In the genomic region with DNA sequence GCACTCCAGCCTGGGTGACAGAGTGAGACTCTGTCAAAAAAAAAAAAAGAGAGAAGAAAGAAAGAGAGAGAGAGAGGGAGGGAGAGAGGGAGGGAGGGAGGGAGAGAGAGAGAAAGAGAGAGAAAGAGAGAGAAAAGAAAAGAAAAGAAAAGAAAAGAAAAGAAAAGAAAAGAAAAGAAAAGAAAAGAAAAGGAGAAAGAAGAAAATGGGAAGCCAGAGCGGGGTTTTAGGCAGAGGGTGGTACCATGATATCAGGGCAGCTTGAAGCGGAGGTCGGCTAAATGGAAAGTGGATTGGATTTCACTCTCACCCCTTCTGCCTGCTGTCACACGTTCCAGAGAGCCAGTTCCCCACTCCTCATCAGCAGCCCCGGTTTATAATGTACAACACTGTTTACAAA, we compare ENCODE assay signal across 18 cellular contexts. TPM values are rescaled to one million over a fixed set of nuclear protein-coding genes. Genes with fewer than 3 reads are reported as not detected.
DNase-seq lines count a peak whose midpoint lies in the region; ATAC-seq, FAIRE-seq and TF ChIP-seq lines count a peak whose summit lies in the region.
"Had no signal": no experiment of that assay in that cellular context is flagged by ENCODE, and none has a peak within 500 bp of the region (broad histone marks: within the 10 kb centered on the region; RNA-seq: fewer than 3 reads in every experiment).

No MANE protein-coding gene starts in this region.

- no peak overlapping the region for H3K4me3 ChIP-seq in K562
- H3K4me3 ChIP-seq: sigmoid colon, SK-N-MC had no signal

- H3K27ac ChIP-seq in K562 (ENCODE audit: extremely low read depth, low read depth, low read length) = no peak overlapping the region
- H3K27ac ChIP-seq: SK-N-MC had no signal

- peaks cover 17 to 40% of the 10 kb centered on the region in 2 experiments for H3K27me3 ChIP-seq in K562 (ENCODE audit: control insufficient read depth in 2 of 2, insufficient read depth in 2 of 2, low read length in 2 of 2)
- H3K27me3 ChIP-seq: sigmoid colon had no signal

- H3K9me1 ChIP-seq in K562 (ENCODE audit: control insufficient read depth, insufficient read depth, low read length) = no peaks in the 10 kb centered on the region

- H3K79me2 ChIP-seq in K562 (ENCODE audit: control insufficient read depth, insufficient read depth, low read length) = no peaks in the 10 kb centered on the region

- no peaks in the 10 kb centered on the region for H4K20me1 ChIP-seq in K562 (replicated peaks; ENCODE audit: control insufficient read depth, insufficient read depth, low read length)

- H3K9ac ChIP-seq in K562 (ENCODE audit: insufficient read depth in 1 of 2, low read depth in 2 of 2, low read length in 2 of 2) = no peak overlapping the region

- peak overlapping the region; percentile 41 for H3K27ac Mint-ChIP-seq in T-helper 1 cell treated with Interleukin-12 subunit alpha and Interleukin-12 subunit beta and Interleukin-4 antibody, amounts not matched to agents 30 μg/mL and 1 μg/mL, for 36 hours
- H3K27ac Mint-ChIP-seq in IgD-negative memory B cell (peak overlapping the region in 1 of 3 donors; percentile 90), osteocyte (ENCODE audit: unreplicated experiment) (peak overlapping the region; percentile 20)
- H3K27ac Mint-ChIP-seq: brain, WTC11 had no signal

- no peak for TF ChIP-seq EP300 in K562 (IDR thresholded peaks at IDR 0.05; ENCODE audit: low read length)

- DNase-seq in T-helper 1 cell (no peak), K562 (ENCODE audit: extremely low read depth in 1 of 4, low spot score in 3 of 4) (no peak), osteocyte (ENCODE audit: extremely low spot score, unreplicated experiment) (no peak), H54 (ENCODE audit: insufficient read length, low spot score) (no peak), kidney glomerular epithelial cell (lab: John Stamatoyannopoulos, UW) (no peak)
- DNase-seq in activated effector memory CD4-positive, alpha-beta T cell treated with anti-CD3 and anti-CD28 coated beads, Interleukin-2, amount 50 U/mL, for 16 hours = no peak
- DNase-seq: left ventricle myocardium superior; sigmoid colon; stimulated activated CD4-positive, alpha-beta T cell treated with anti-CD3 and anti-CD28 coated beads, Interleukin-4, amount 100 ng/mL, for 1 hour had no signal

- H3K36me3 ChIP-seq in K562 (ENCODE audit: control insufficient read depth, insufficient read depth, low read length) = no peaks in the 10 kb centered on the region

- no peak for TF ChIP-seq POLR2A in K562 (conservative IDR thresholded peaks at IDR 0.05)
- TF ChIP-seq POLR2A in H54 (IDR thresholded peaks at IDR 0.05; ENCODE audit: low read depth, low read length) = no peak

- no peaks in the 10 kb centered on the region for H3K9me3 Mint-ChIP-seq in T-helper 1 cell treated with Interleukin-12 subunit alpha and Interleukin-12 subunit beta and Interleukin-4 antibody, amounts not matched to agents 30 μg/mL and 1 μg/mL, for 36 hours
- H3K9me3 Mint-ChIP-seq in IgD-negative memory B cell (no peaks in the 10 kb centered on the region), osteocyte (ENCODE audit: unreplicated experiment) (no peaks in the 10 kb centered on the region)
- H3K9me3 Mint-ChIP-seq: WTC11 had no signal

- TF ChIP-seq CTCF in K562 (IDR thresholded peaks at IDR 0.05 in 2 of 3, conservative IDR thresholded peaks at IDR 0.05 in 1 of 3; ENCODE audit: insufficient read depth in 2 of 3, low read depth in 1 of 3, low read length in 3 of 3) = no peak
- no peak for TF ChIP-seq CTCF in osteocyte (IDR thresholded peaks at IDR 0.05)

- no peak for FAIRE-seq in K562 (lab: Jason Lieb, UNC)
- no peak for FAIRE-seq in H54 (lab: Jason Lieb, UNC)
- FAIRE-seq: D721Med had no signal

- no peaks in the 10 kb centered on the region for H3K9me3 ChIP-seq in K562 (replicated peaks; ENCODE audit: control insufficient read depth, insufficient read depth, low read depth, low read length)
- H3K9me3 ChIP-seq: sigmoid colon had no signal

- ATAC-seq in K562 = no peak
- ATAC-seq: left ventricle myocardium superior, WTC11 had no signal

- peaks cover 7% of the 10 kb centered on the region for H3K36me3 Mint-ChIP-seq in T-helper 1 cell treated with Interleukin-12 subunit alpha and Interleukin-12 subunit beta and Interleukin-4 antibody, amounts not matched to agents 30 μg/mL and 1 μg/mL, for 36 hours (ENCODE audit: low read depth)
- H3K36me3 Mint-ChIP-seq in IgD-negative memory B cell (peaks cover 10% of the 10 kb centered on the region), osteocyte (ENCODE audit: unreplicated experiment) (peaks cover 3% of the 10 kb centered on the region)
- H3K36me3 Mint-ChIP-seq: brain, WTC11 had no signal

- WGBS in K562 (ENCODE audit: insufficient coverage, low coverage, missing lambda C conversion rate) = 26% methylated on average over 5 of the region's 5 CpGs

- peak overlapping the region; percentile 50 for H3K4me3 Mint-ChIP-seq in T-helper 1 cell treated with Interleukin-12 subunit alpha and Interleukin-12 subunit beta and Interleukin-4 antibody, amounts not matched to agents 30 μg/mL and 1 μg/mL, for 36 hours
- H3K4me3 Mint-ChIP-seq in IgD-negative memory B cell (peak overlapping the region in 3 of 4 donors; percentile 21 to 91 (median 38)), osteocyte (ENCODE audit: unreplicated experiment) (no peak overlapping the region)
- H3K4me3 Mint-ChIP-seq: WTC11 had no signal

- peaks cover 5% of the 10 kb centered on the region for H3K27me3 Mint-ChIP-seq in T-helper 1 cell treated with Interleukin-12 subunit alpha and Interleukin-12 subunit beta and Interleukin-4 antibody, amounts not matched to agents 30 μg/mL and 1 μg/mL, for 36 hours (ENCODE audit: low read depth)
- H3K27me3 Mint-ChIP-seq in IgD-negative memory B cell (no peaks in the 10 kb centered on the region), osteocyte (ENCODE audit: unreplicated experiment) (no peaks in the 10 kb centered on the region)

- no peak overlapping the region for H3K4me2 ChIP-seq in K562 (ENCODE audit: insufficient read depth, low read length)

- in situ Hi-C loops in K562 (cut with MboI) = no loop called here

- peaks cover 15% of the 10 kb centered on the region for H3K4me1 Mint-ChIP-seq in T-helper 1 cell treated with Interleukin-12 subunit alpha and Interleukin-12 subunit beta and Interleukin-4 antibody, amounts not matched to agents 30 μg/mL and 1 μg/mL, for 36 hours (ENCODE audit: low read depth)
- H3K4me1 Mint-ChIP-seq in IgD-negative memory B cell (peaks cover 11 to 23% (median 22%) of the 10 kb centered on the region in 3 donors), osteocyte (ENCODE audit: unreplicated experiment) (peaks cover 28% of the 10 kb centered on the region)

- H3K4me1 ChIP-seq in K562 (replicated peaks in 1 of 2; ENCODE audit: control insufficient read depth in 2 of 2, insufficient read depth in 2 of 2, low read length in 2 of 2) = peaks cover 6 to 12% of the 10 kb centered on the region in 2 experiments; a peak in 4 of 5 replicates

- intact Hi-C loops in K562 (cut with micrococcal nuclease) = no loop called here

- no peak overlapping the region for H2AFZ ChIP-seq in K562 (ENCODE audit: low read depth, low read length)

- BruUV-seq in K562 (replicated peaks; lab: Mats Ljungman, UMichigan) = no TSS peak

- POLR2A ChIA-PET in K562 (lab: Yijun Ruan, JAX) = interaction anchor here (1.1 to 1.5 kb wide), 2 partner anchors 9 to 13 kb away, joined by 4 to 6 read pairs; no protein-coding TSS in a partner anchor

- no peak for TF ChIP-seq RAD21 in K562 (CRISPR knock-in tag; conservative IDR thresholded peaks at IDR 0.05 in 1 of 2, IDR thresholded peaks at IDR 0.05 in 1 of 2)

- CTCF ChIA-PET in K562 (lab: Yijun Ruan, JAX; ENCODE audit: low intra/inter-chr PET ratio) = no interaction called here

TF ChIP-seq in K562, 482 proteins besides CTCF, POLR2A, EP300 and RAD21 (continues in another document):
- TF ChIP-seq BRD9 (IDR thresholded peaks at IDR 0.05; ENCODE audit: low read depth, partially characterized antibody) = no peak

RNA-seq across cellular contexts. Expression of gene TMCO4, which starts 1.9 kb away (rescaled TPM):
- polyA plus RNA-seq in IgD-negative memory B cell (21.7 TPM), K562 (2011; rRNA removed) (0.27 and 0.57 TPM in 2 replicates), K562 (2014; fragmentation: Illumina TruSeq; extraction: Trizol) (1.4 and 1.7 TPM in 2 replicates), K562 (2014; fragmentation: Nextera tagmentation; extraction: Ambion mirVana) (under 1 TPM; 0.06 to 0.21 TPM), K562 (2014; rRNA removed) (1.9 and 3.2 TPM in 2 replicates)
- total RNA-seq in K562 (2011; cell fraction: chromatin; rRNA removed; ENCODE audit: low replicate concordance) = 0.67 and 1.3 TPM in 2 replicates
- 0.66 and 1.2 TPM in 2 replicates for total RNA-seq in K562 (2011; cell fraction: nucleolus; rRNA removed)
- total RNA-seq in K562 (2011; cell fraction: nucleoplasm; rRNA removed) = 0.59 TPM in 1 of 2 replicates, not detected in the other
- total RNA-seq in K562 (2014; rRNA removed) (2.1 and 3.3 TPM in 2 replicates), K562 (2014; rRNA removed; fragmentation: Illumina TruSeq; extraction: Trizol) (0.91 and 1.4 TPM in 2 replicates), K562 (2015; rRNA removed; fragmentation: Illumina TruSeq; extraction: Trizol) (1.6 and 2.0 TPM in 2 replicates), K562 (2021) (1.2 and 2.1 TPM in 2 replicates), osteocyte (12.1 and 14.3 TPM in 2 replicates)
- polyA plus RNA-seq in K562 (2011; cell fraction: cytosol; rRNA removed) = 0.13 and 0.94 TPM in 2 replicates
- 0.45 and 1.5 TPM in 2 replicates for polyA plus RNA-seq in K562 (2011; cell fraction: nucleus; rRNA removed)
- 1.3 and 3.3 TPM in 2 replicates for polyA plus RNA-seq in K562 (2012)
- 0.07 and 0.15 TPM in 2 replicates for polyA minus RNA-seq in K562 (2011; rRNA and poly(A)+ RNA removed)
- not detected in 2 replicates for polyA minus RNA-seq in K562 (2011; cell fraction: cytosol; rRNA and poly(A)+ RNA removed)
- 0.54 and 0.56 TPM in 2 replicates for polyA minus RNA-seq in K562 (2011; cell fraction: nucleus; rRNA and poly(A)+ RNA removed)

RNA-seq across cellular contexts. Expression of gene RNF186, which starts 17.3 kb away (rescaled TPM):
- polyA plus RNA-seq in IgD-negative memory B cell (not detected), K562 (2011; rRNA removed) (not detected in 2 replicates), K562 (2014; fragmentation: Illumina TruSeq; extraction: Trizol) (not detected in 2 replicates), K562 (2014; fragmentation: Nextera tagmentation; extraction: Ambion mirVana) (not detected), K562 (2014; rRNA removed) (not detected in 2 replicates)
- total RNA-seq in K562 (2011; cell fraction: chromatin; rRNA removed; ENCODE audit: low replicate concordance) = not detected in 2 replicates
- total RNA-seq in K562 (2011; cell fraction: nucleolus; rRNA removed) = not detected in 2 replicates
- total RNA-seq in K562 (2011; cell fraction: nucleoplasm; rRNA removed) = not detected in 2 replicates
- total RNA-seq in K562 (2014; rRNA removed) (not detected in 2 replicates), K562 (2014; rRNA removed; fragmentation: Illumina TruSeq; extraction: Trizol) (not detected in 2 replicates), K562 (2015; rRNA removed; fragmentation: Illumina TruSeq; extraction: Trizol) (not detected in 2 replicates), K562 (2021) (not detected in 2 replicates), osteocyte (not detected in 2 replicates)
- polyA plus RNA-seq in K562 (2011; cell fraction: cytosol; rRNA removed) = not detected in 2 replicates
- not detected in 2 replicates for polyA plus RNA-seq in K562 (2011; cell fraction: nucleus; rRNA removed)
- polyA plus RNA-seq in K562 (2012) = not detected in 2 replicates
- polyA minus RNA-seq in K562 (2011; rRNA and poly(A)+ RNA removed) = not detected in 2 replicates
- polyA minus RNA-seq in K562 (2011; cell fraction: cytosol; rRNA and poly(A)+ RNA removed) = not detected in 2 replicates
- polyA minus RNA-seq in K562 (2011; cell fraction: nucleus; rRNA and poly(A)+ RNA removed) = not detected in 2 replicates
- total RNA-seq: A673, HT-29, left ventricle myocardium superior, MCF 10A, sigmoid colon, WTC11 had no signal
